Comparison of ENCODE assay signal across 22 cellular contexts in genomic region chr12:50595667-50596066, GRCh38.
"Had no signal": no experiment of that assay in that cellular context is flagged by ENCODE, and none has a peak within 500 bp of the region (broad histone marks: within the 10 kb centered on the region; RNA-seq: fewer than 3 reads in every experiment).

No MANE protein-coding gene starts in this region.

- H3K27me3 ChIP-seq: ascending aorta, heart right ventricle, ovary, right lobe of liver, suprapubic skin, transverse colon, uterus had no signal

- H3K27ac ChIP-seq: ascending aorta, heart right ventricle, left ventricle myocardium inferior, psoas muscle, right lobe of liver, suprapubic skin, transverse colon had no signal

- DNase-seq: activated CD4-positive, alpha-beta memory T cell treated with anti-CD3 and anti-CD28 coated beads for 36 hours; activated CD4-positive, CD25-positive, alpha-beta regulatory T cell treated with anti-CD3 and anti-CD28 coated beads, Interleukin-2, amount 50 U/mL, for 72 hours; activated naive CD4-positive, alpha-beta T cell; activated T-cell treated with anti-CD3 and anti-CD28 coated beads for 4 hours; cortex of kidney; heart right ventricle; kidney glomerular epithelial cell; left ventricle myocardium inferior; mammary epithelial cell; natural killer cell; ovary; psoas muscle; right lobe of liver; small intestine; stimulated activated CD4-positive, alpha-beta T cell treated with anti-CD3 and anti-CD28 coated beads, Interleukin-4, amount 100 ng/mL, for 1 hour; stimulated activated naive CD8-positive, alpha-beta T cell treated with anti-CD3 and anti-CD28 coated beads, Interleukin-15, amount 100 ng/mL, for 72 hours; transverse colon; uterus had no signal

- H3K4me3 Mint-ChIP-seq: activated CD4-positive, alpha-beta memory T cell treated with anti-CD3 and anti-CD28 coated beads for 36 hours; activated T-helper 1 cell treated with anti-CD3 and anti-CD28 coated beads, Interleukin-12 subunit alpha, Interleukin-12 subunit beta, Interleukin-2, Interleukin-4 antibody, amounts not matched to agents 30 ng/mL and 10 ng/mL and 1 ng/mL, durations not matched to agents 14 hours and 24 hours and 36 hours; natural killer cell; stimulated activated naive CD8-positive, alpha-beta T cell treated with anti-CD3 and anti-CD28 coated beads, Interleukin-15, amount 100 ng/mL, for 72 hours; T-helper 1 cell treated with Interleukin-12 subunit alpha and Interleukin-12 subunit beta and Interleukin-4 antibody, amounts not matched to agents 30 μg/mL and 1 μg/mL, for 36 hours had no signal

- H3K27me3 Mint-ChIP-seq: activated CD4-positive, alpha-beta memory T cell treated with anti-CD3 and anti-CD28 coated beads for 36 hours; stimulated activated naive CD8-positive, alpha-beta T cell treated with anti-CD3 and anti-CD28 coated beads, Interleukin-15, amount 100 ng/mL, for 72 hours had no signal

- H3K36me3 Mint-ChIP-seq: activated CD4-positive, alpha-beta memory T cell treated with anti-CD3 and anti-CD28 coated beads for 36 hours; natural killer cell had no signal

- H3K27ac Mint-ChIP-seq: activated CD4-positive, alpha-beta memory T cell treated with anti-CD3 and anti-CD28 coated beads for 36 hours; activated T-helper 1 cell treated with anti-CD3 and anti-CD28 coated beads, Interleukin-12 subunit alpha, Interleukin-12 subunit beta, Interleukin-2, Interleukin-4 antibody, amounts not matched to agents 30 ng/mL and 10 ng/mL and 1 ng/mL, durations not matched to agents 14 hours and 24 hours and 36 hours; natural killer cell; T-helper 1 cell treated with Interleukin-12 subunit alpha and Interleukin-12 subunit beta and Interleukin-4 antibody, amounts not matched to agents 30 μg/mL and 1 μg/mL, for 36 hours had no signal

- H3K4me3 ChIP-seq: ascending aorta, heart right ventricle, left ventricle myocardium inferior, ovary, psoas muscle, right lobe of liver, suprapubic skin, transverse colon, uterus had no signal

- H3K9me3 ChIP-seq: ascending aorta, left ventricle myocardium inferior, ovary, psoas muscle, right lobe of liver, suprapubic skin, transverse colon, uterus had no signal

- H3K36me3 ChIP-seq: ascending aorta, heart right ventricle, left ventricle myocardium inferior, ovary, right lobe of liver, suprapubic skin, transverse colon, uterus had no signal

- ATAC-seq: heart right ventricle; natural killer cell; psoas muscle; right lobe of liver; stimulated activated naive CD8-positive, alpha-beta T cell treated with anti-CD3 and anti-CD28 coated beads, Interleukin-15, amount 100 ng/mL, for 72 hours had no signal

- H3K9me3 Mint-ChIP-seq: activated CD4-positive, alpha-beta memory T cell treated with anti-CD3 and anti-CD28 coated beads for 36 hours; activated T-helper 1 cell treated with anti-CD3 and anti-CD28 coated beads, Interleukin-12 subunit alpha, Interleukin-12 subunit beta, Interleukin-2, Interleukin-4 antibody, amounts not matched to agents 30 ng/mL and 10 ng/mL and 1 ng/mL, durations not matched to agents 14 hours and 24 hours and 36 hours; natural killer cell; stimulated activated naive CD8-positive, alpha-beta T cell treated with anti-CD3 and anti-CD28 coated beads, Interleukin-15, amount 100 ng/mL, for 72 hours; T-helper 1 cell treated with Interleukin-12 subunit alpha and Interleukin-12 subunit beta and Interleukin-4 antibody, amounts not matched to agents 30 μg/mL and 1 μg/mL, for 36 hours had no signal
